In genomic region chr10:114402871-114403544, GRCh38 we compare ENCODE assay signal across 11 cellular contexts. TPM values are rescaled to one million over a fixed set of nuclear protein-coding genes. Genes with fewer than 3 reads are reported as not detected.
DNase-seq lines count a peak whose midpoint lies in the region; ATAC-seq and TF ChIP-seq lines count a peak whose summit lies in the region.
"Had no signal": no experiment of that assay in that cellular context is flagged by ENCODE, and none has a peak within 500 bp of the region (broad histone marks: within the 10 kb centered on the region; RNA-seq: fewer than 3 reads in every experiment).

No MANE protein-coding gene starts in this region.

- no peak for TF ChIP-seq CTCF in endodermal cell (conservative IDR thresholded peaks at IDR 0.05)

- H3K4me1 ChIP-seq in endodermal cell (ENCODE audit: control insufficient read depth, insufficient read depth, low read length) (no peaks in the 10 kb centered on the region), muscle layer of colon (ENCODE audit: insufficient read depth, low read length) (peaks cover 55% of the 10 kb centered on the region), urinary bladder (ENCODE audit: insufficient read depth) (no peaks in the 10 kb centered on the region)
- H3K4me1 ChIP-seq: BE2C had no signal

- H3K36me3 Mint-ChIP-seq in activated T-cell treated with anti-CD3 and anti-CD28 coated beads, Interleukin-2, amount 50 U/mL, for 72 hours (ENCODE audit: insufficient read depth in 2 of 2), result no peaks in the 10 kb centered on the region
- no peaks in the 10 kb centered on the region for H3K36me3 Mint-ChIP-seq in endodermal cell (ENCODE audit: low read depth)

- no peak for ATAC-seq in activated T-cell treated with anti-CD3 and anti-CD28 coated beads, Interleukin-2, amount 50 U/mL, for 72 hours (replicated peaks in 1 of 2)
- no peak for ATAC-seq in HG02970 (IDR thresholded peaks at IDR 0.05; ENCODE audit: low FRiP score, unreplicated experiment)
- no peak for ATAC-seq in GM18907 (IDR thresholded peaks at IDR 0.05; ENCODE audit: unreplicated experiment)

- peaks cover 78% of the 10 kb centered on the region for H3K27me3 ChIP-seq in endodermal cell (ENCODE audit: control insufficient read depth, insufficient read depth, low read length, poor library complexity, severe bottlenecking)
- peaks cover 0 to 9% of the 10 kb centered on the region in 2 donors for H3K27me3 ChIP-seq in muscle layer of colon (ENCODE audit: control insufficient read depth in 1 of 2, insufficient read depth in 2 of 2, low read length in 2 of 2)

- no peaks in the 10 kb centered on the region for H3K9me3 Mint-ChIP-seq in activated T-cell treated with anti-CD3 and anti-CD28 coated beads, Interleukin-2, amount 50 U/mL, for 72 hours
- H3K9me3 Mint-ChIP-seq in endodermal cell, result no peaks in the 10 kb centered on the region

- H3K9me3 ChIP-seq in endodermal cell (ENCODE audit: control insufficient read depth, low read length) (no peaks in the 10 kb centered on the region), muscle layer of colon (ENCODE audit: low read length) (no peaks in the 10 kb centered on the region)
- H3K9me3 ChIP-seq: BE2C had no signal

- H3K27ac ChIP-seq in endodermal cell (ENCODE audit: low read depth, low read length) (no peak overlapping the region), muscle layer of colon (ENCODE audit: low read depth, low read length) (peak overlapping the region; percentile 10), urinary bladder (ENCODE audit: low read depth) (peak overlapping the region; percentile 53)

- no peak overlapping the region for H3K27ac Mint-ChIP-seq in activated T-cell treated with anti-CD3 and anti-CD28 coated beads, Interleukin-2, amount 50 U/mL, for 72 hours
- H3K27ac Mint-ChIP-seq in endodermal cell, result no peak overlapping the region

- H3K4me3 ChIP-seq in endodermal cell (ENCODE audit: low read length), result peak overlapping the region; percentile 71
- peak overlapping the region; percentile 59 to 64 for H3K4me3 ChIP-seq in muscle layer of colon (ENCODE audit: low read depth in 1 of 2, low read length in 2 of 2)
- H3K4me3 ChIP-seq in urinary bladder (ENCODE audit: low read depth, low read length), result peak overlapping the region; percentile 64

- no peaks in the 10 kb centered on the region for H3K36me3 ChIP-seq in endodermal cell (ENCODE audit: control insufficient read depth, insufficient read depth, low read length)
- H3K36me3 ChIP-seq in muscle layer of colon (ENCODE audit: insufficient read depth, low read length), result no peaks in the 10 kb centered on the region
- H3K36me3 ChIP-seq in urinary bladder (ENCODE audit: insufficient read depth), result no peaks in the 10 kb centered on the region
- H3K36me3 ChIP-seq: BE2C had no signal

- peaks cover 81% of the 10 kb centered on the region for H3K27me3 Mint-ChIP-seq in activated T-cell treated with anti-CD3 and anti-CD28 coated beads, Interleukin-2, amount 50 U/mL, for 72 hours (ENCODE audit: low read depth)
- peaks cover 80% of the 10 kb centered on the region for H3K27me3 Mint-ChIP-seq in endodermal cell (ENCODE audit: insufficient read depth)

- H3K4me3 Mint-ChIP-seq in activated T-cell treated with anti-CD3 and anti-CD28 coated beads, Interleukin-2, amount 50 U/mL, for 72 hours, result peak overlapping the region; percentile 72 to 81
- peak overlapping the region; percentile 64 for H3K4me3 Mint-ChIP-seq in endodermal cell

- peaks cover 17% of the 10 kb centered on the region for H3K4me1 Mint-ChIP-seq in activated T-cell treated with anti-CD3 and anti-CD28 coated beads, Interleukin-2, amount 50 U/mL, for 72 hours (ENCODE audit: low read depth)
- peaks cover 13% of the 10 kb centered on the region for H3K4me1 Mint-ChIP-seq in endodermal cell

- no peak for DNase-seq in activated T-cell treated with anti-CD3 and anti-CD28 coated beads, Interleukin-2, amount 50 U/mL, for 72 hours
- DNase-seq in activated T-cell treated with anti-CD3 and anti-CD28 coated beads, Interleukin-2, amount 50 U/mL, for 1 hour, result no peak
- peak; percentile 67 for DNase-seq in endodermal cell
- no peak for DNase-seq in putamen (ENCODE audit: low spot score)
- DNase-seq: activated gamma-delta T cell, BE2C, NCI-H345 had no signal

- WGBS in endodermal cell (ENCODE audit: insufficient coverage in 1 of 2, insufficient read length in 1 of 2), 2 experiments, result 32 to 37% methylated on average over 6 to 17 of the region's 17 CpGs
- 34% methylated on average over 17 of the region's 17 CpGs for WGBS in urinary bladder

- no peak overlapping the region for H3K9ac ChIP-seq in endodermal cell (ENCODE audit: extremely low read depth, low read length, poor library complexity, severe bottlenecking)
- H3K9ac ChIP-seq in muscle layer of colon (ENCODE audit: low read length), result peak overlapping the region; percentile 34

RNA-seq across cellular contexts. Expression of gene AFAP1L2, which starts 1.3 kb away (rescaled TPM):
- total RNA-seq in activated T-cell treated with anti-CD3 and anti-CD28 coated beads, Interleukin-2, amount 50 U/mL, for 72 hours, result 1 to 10 TPM; 1.5 to 1.8 TPM
- total RNA-seq in endodermal cell (1 to 10 TPM; 1.5 to 2.2 TPM), urinary bladder (32.6 TPM)
- polyA plus RNA-seq in endodermal cell (2013, experiment 1 of 2), result 4.6 TPM
- polyA plus RNA-seq in endodermal cell (2013, experiment 2 of 2), result 3.9 TPM
- 9.1 TPM for polyA plus RNA-seq in urinary bladder

Comparison
In these comparisons a context has a peak if more than half of its experiments do, and no peak if none do; other contexts are left out.
1. RNA of gene AFAP1L2, which starts 1.3 kb away (total RNA-seq): 32.6 TPM in urinary bladder (single experiment); 1.5 to 2.2 TPM in endodermal cell and 1.5 to 1.8 TPM in activated T-cell treated with anti-CD3 and anti-CD28 coated beads, Interleukin-2, amount 50 U/mL, for 72 hours; every median in the first group is over 10 times any median in the second.
2. Peak in every context shown above with its lines, with median percentiles within 50 percentile points of each other: H3K4me3 ChIP-seq.